24 cellular contexts compared by ENCODE assay signal in the genomic region with DNA sequence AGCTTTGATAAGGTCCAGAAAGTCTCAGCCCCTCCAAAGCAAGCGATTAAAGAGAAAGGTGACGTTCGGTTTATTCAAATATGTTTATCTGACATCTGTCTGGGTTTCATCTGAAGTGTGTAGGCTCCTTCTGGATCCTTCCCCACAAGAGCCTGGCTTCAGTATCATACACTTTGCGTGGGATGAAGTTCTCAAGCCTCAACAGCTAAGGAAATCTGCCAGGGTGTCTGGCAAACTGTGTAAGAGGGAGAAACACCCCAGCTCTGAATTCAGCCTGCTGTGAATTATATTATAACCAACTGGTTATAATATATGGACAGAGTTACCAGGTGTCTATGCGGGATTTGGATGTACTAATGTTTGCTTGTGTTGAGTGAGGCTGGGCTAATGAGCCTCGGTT.
DNase-seq lines count a peak whose midpoint lies in the region; ATAC-seq, FAIRE-seq and TF ChIP-seq lines count a peak whose summit lies in the region.
"Had no signal": no experiment of that assay in that cellular context is flagged by ENCODE, and none has a peak within 500 bp of the region (broad histone marks: within the 10 kb centered on the region; RNA-seq: fewer than 3 reads in every experiment).

No MANE protein-coding gene starts in this region.

- no peak for ATAC-seq in activated naive CD4-positive, alpha-beta T cell treated with anti-CD3 and anti-CD28 coated beads, Interleukin-2, amount 50 U/mL, for 72 hours
- ATAC-seq in GM18517 (IDR thresholded peaks at IDR 0.05; ENCODE audit: unreplicated experiment), result no peak

- no peak overlapping the region for H3K4me3 ChIP-seq in astrocyte (ENCODE audit: insufficient read depth, low read depth, low read length)
- H3K4me3 ChIP-seq: BLaER1, cardiac muscle cell, suprapubic skin had no signal

- no peaks in the 10 kb centered on the region for H3K79me2 ChIP-seq in astrocyte (ENCODE audit: insufficient read depth, low read length)

- no peak for DNase-seq in activated naive CD4-positive, alpha-beta T cell treated with anti-CD3 and anti-CD28 coated beads, Interleukin-2, amount 50 U/mL, for 72 hours (ENCODE audit: low spot score in 2 of 2)
- no peak for DNase-seq in activated naive CD4-positive, alpha-beta T cell treated with anti-CD3 and anti-CD28 coated beads, Interleukin-2, amount 50 U/mL, for 16 hours
- peak; percentile 21 for DNase-seq in astrocyte (ENCODE audit: low read depth)
- DNase-seq in middle frontal gyrus (ENCODE audit: extremely low spot score, low spot score), result peak; percentile 56
- DNase-seq in stromal cell of bone marrow (ENCODE audit: low read depth), result peak; percentile 6
- no peak for DNase-seq in germinal center (ENCODE audit: low spot score)
- DNase-seq in midbrain (lab: John Stamatoyannopoulos, UW), result no peak
- DNase-seq: activated CD4-positive, alpha-beta T cell treated with anti-CD3 and anti-CD28 coated beads, Interleukin-2, amount 50 U/mL, for 4 hours; activated CD8-positive, alpha-beta memory T cell treated with anti-CD3 and anti-CD28 coated beads, Interleukin-2, amount 50 U/mL, for 48 hours; activated effector memory CD4-positive, alpha-beta T cell treated with Interleukin-2 at 50 U/mL for 16 hours; dermis blood vessel endothelial cell; foreskin keratinocyte; kidney; NCI-H1105 treated with DMSO at 0.1 percent for 48 hours; NCI-H2081; T-helper 2 cell had no signal

- H3K4me3 Mint-ChIP-seq in astrocyte (ENCODE audit: unreplicated experiment), result no peak overlapping the region

- no peak overlapping the region for H3K9ac ChIP-seq in astrocyte (ENCODE audit: low read length)
- H3K9ac ChIP-seq: BLaER1 had no signal

- no peaks in the 10 kb centered on the region for H3K27me3 ChIP-seq in astrocyte (ENCODE audit: insufficient read depth, low read length)
- H3K27me3 ChIP-seq: BLaER1, cardiac muscle cell, foreskin keratinocyte, suprapubic skin had no signal

- peak overlapping the region; percentile 7 to 58 for H3K27ac Mint-ChIP-seq in activated naive CD4-positive, alpha-beta T cell treated with anti-CD3 and anti-CD28 coated beads, Interleukin-2, amount 50 U/mL, for 72 hours
- H3K27ac Mint-ChIP-seq in astrocyte (ENCODE audit: unreplicated experiment), result peak overlapping the region; percentile 95

- no peaks in the 10 kb centered on the region for H4K20me1 ChIP-seq in astrocyte (ENCODE audit: insufficient read depth, low read length)
- H4K20me1 ChIP-seq: BLaER1 had no signal

- H3K36me3 Mint-ChIP-seq in activated naive CD4-positive, alpha-beta T cell treated with anti-CD3 and anti-CD28 coated beads, Interleukin-2, amount 50 U/mL, for 72 hours, result peaks cover 5 to 39% of the 10 kb centered on the region in 2 donors
- H3K36me3 Mint-ChIP-seq in astrocyte (ENCODE audit: low read depth, unreplicated experiment), result peaks cover 3% of the 10 kb centered on the region

- H3K4me1 Mint-ChIP-seq in astrocyte (ENCODE audit: low read depth, unreplicated experiment), result peaks cover 20% of the 10 kb centered on the region

- no peaks in the 10 kb centered on the region for H3K9me3 ChIP-seq in astrocyte (ENCODE audit: insufficient read depth, low read depth, low read length)
- H3K9me3 ChIP-seq: BLaER1, suprapubic skin had no signal

- no peaks in the 10 kb centered on the region for H3K36me3 ChIP-seq in astrocyte (ENCODE audit: insufficient read depth, low read length)
- H3K36me3 ChIP-seq: BLaER1, cardiac muscle cell, suprapubic skin had no signal

- no peak for FAIRE-seq in astrocyte (lab: Jason Lieb, UNC)
- FAIRE-seq: A204.1, D721Med, G401.6, kidney had no signal

- peaks cover 2% of the 10 kb centered on the region for H3K27me3 Mint-ChIP-seq in astrocyte (ENCODE audit: low read depth, unreplicated experiment)

- peaks cover 8% of the 10 kb centered on the region for H3K4me1 ChIP-seq in astrocyte (ENCODE audit: insufficient read depth, low read length)
- H3K4me1 ChIP-seq: BLaER1, foreskin keratinocyte had no signal

- no peak overlapping the region for H3K27ac ChIP-seq in astrocyte (ENCODE audit: low read depth, low read length)
- H3K27ac ChIP-seq: BLaER1, cardiac muscle cell, foreskin keratinocyte, suprapubic skin, VCaP had no signal

- no peak for TF ChIP-seq CTCF in astrocyte (IDR thresholded peaks at IDR 0.05; ENCODE audit: insufficient read depth, low read depth, low read length)

- H3K4me2 ChIP-seq in astrocyte (ENCODE audit: low read length), result no peak overlapping the region
- H3K4me2 ChIP-seq: BLaER1 had no signal

- H3K9me3 Mint-ChIP-seq in activated naive CD4-positive, alpha-beta T cell treated with anti-CD3 and anti-CD28 coated beads, Interleukin-2, amount 50 U/mL, for 72 hours, result no peaks in the 10 kb centered on the region
- peaks cover 7% of the 10 kb centered on the region for H3K9me3 Mint-ChIP-seq in astrocyte (ENCODE audit: unreplicated experiment)

- H2AFZ ChIP-seq in astrocyte (ENCODE audit: low read depth, low read length), result no peak overlapping the region

Comparison
In these comparisons a context has a peak if more than half of its experiments do, and no peak if none do; other contexts are left out.
1. DNase-seq: peak in astrocyte (single experiment), middle frontal gyrus (single experiment) and stromal cell of bone marrow (single experiment); none in activated naive CD4-positive, alpha-beta T cell treated with anti-CD3 and anti-CD28 coated beads, Interleukin-2, amount 50 U/mL, for 72 hours (0 of 2), activated naive CD4-positive, alpha-beta T cell treated with anti-CD3 and anti-CD28 coated beads, Interleukin-2, amount 50 U/mL, for 16 hours (single experiment), germinal center (single experiment) and midbrain (single experiment).